23 cellular contexts compared by ENCODE assay signal in genomic region chr2:235868645-235869044, GRCh38.
"Had no signal": no experiment of that assay in that cellular context is flagged by ENCODE, and none has a peak within 500 bp of the region (broad histone marks: within the 10 kb centered on the region; RNA-seq: fewer than 3 reads in every experiment).

No MANE protein-coding gene starts in this region.

- H3K4me1 ChIP-seq: lower lobe of right lung, right lobe of liver, uterus had no signal

- H3K4me3 ChIP-seq: coronary artery, dorsolateral prefrontal cortex, hepatocyte, lower lobe of right lung, right lobe of liver, thoracic aorta, uterus had no signal

- DNase-seq: activated CD4-positive, alpha-beta T cell treated with anti-CD3 and anti-CD28 coated beads, Interleukin-2, amount 10 ng/mL, durations not matched to agents 7 days and 5 days; activated CD8-positive, alpha-beta T cell treated with anti-CD3 and anti-CD28 coated beads for 36 hours; activated T-cell treated with anti-CD3 and anti-CD28 coated beads, Interleukin-2, amount 50 U/mL, for 4 hours; anterior cingulate cortex; cerebellar nuclear complex; dorsolateral prefrontal cortex; effector memory CD4-positive, alpha-beta T cell; erythroblast; immature natural killer cell; kidney; lower lobe of right lung; mesendoderm; natural killer cell; right lobe of liver; stimulated activated CD4-positive, alpha-beta T cell treated with anti-CD3 and anti-CD28 coated beads, Interleukin-2, amount 100 ng/mL, for 48 hours; stimulated activated naive CD4-positive, alpha-beta T cell treated with Interleukin-2 at 50 U/mL for 16 hours; T-helper 9 cell; uterus had no signal

- H3K9me3 ChIP-seq: right lobe of liver, uterus had no signal

- H3K27me3 ChIP-seq: dorsolateral prefrontal cortex, hepatocyte, right lobe of liver, uterus had no signal

- ATAC-seq: activated CD4-positive, CD25-positive, alpha-beta regulatory T cell treated with anti-CD3 and anti-CD28 coated beads, Interleukin-2, amount 50 U/mL, for 24 hours; activated CD8-positive, alpha-beta T cell treated with anti-CD3 and anti-CD28 coated beads for 36 hours; activated naive CD4-positive, alpha-beta T cell treated with anti-CD3 and anti-CD28 coated beads, Interleukin-2, amount 50 U/mL, for 72 hours; activated T-cell treated with anti-CD3 and anti-CD28 coated beads, Interleukin-2, amount 50 U/mL, for 4 hours; lower lobe of right lung; natural killer cell; right lobe of liver had no signal

- H3K36me3 ChIP-seq: lower lobe of right lung, right lobe of liver, thoracic aorta, uterus had no signal
